In the genomic region with DNA sequence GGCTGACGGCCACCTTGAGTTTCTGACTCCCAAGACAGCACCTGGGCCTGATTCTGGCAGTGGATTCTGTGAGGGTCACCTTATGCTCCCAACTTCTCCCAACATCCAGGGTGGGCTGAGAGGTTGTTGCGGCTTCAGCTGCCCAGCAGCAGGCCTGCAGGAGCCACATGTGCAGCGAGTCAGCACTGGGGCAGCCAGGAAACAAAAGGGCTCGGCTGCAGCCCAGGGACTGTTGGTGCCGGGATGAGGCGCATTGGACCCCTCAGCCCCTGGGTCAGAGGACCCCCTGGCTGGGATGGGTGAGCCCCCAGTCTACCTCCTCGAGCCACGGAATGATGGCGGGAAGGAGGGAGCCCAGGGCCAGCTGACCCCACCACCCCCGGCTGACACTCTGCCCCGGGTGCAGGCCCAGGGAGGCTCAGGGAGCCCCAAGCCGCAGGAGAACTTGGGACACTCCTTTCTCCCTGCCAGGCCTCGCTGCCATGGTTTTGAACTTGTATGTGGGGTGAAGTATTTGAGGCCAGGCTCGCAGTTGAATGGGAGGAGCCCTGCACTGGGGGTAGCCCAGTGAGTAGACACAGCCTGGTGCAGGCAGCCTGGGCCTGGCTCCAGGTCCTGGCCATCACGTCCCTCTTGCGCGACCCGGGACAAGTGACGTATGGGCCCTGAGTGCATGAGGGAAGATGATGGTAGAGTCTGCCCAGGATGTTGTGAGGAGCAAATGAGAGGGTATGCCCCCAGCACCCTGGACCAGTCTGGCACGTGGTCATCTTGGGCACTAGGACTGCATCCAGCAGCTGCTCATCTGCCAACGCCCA, we compare ENCODE assay signal across 1 cellular context. TPM values are rescaled to one million over a fixed set of nuclear protein-coding genes. Genes with fewer than 3 reads are reported as not detected.
"Had no signal": no experiment of that assay in that cellular context is flagged by ENCODE, and none has a peak within 500 bp of the region (broad histone marks: within the 10 kb centered on the region; RNA-seq: fewer than 3 reads in every experiment).

No MANE protein-coding gene starts in this region.

RNA-seq across cellular contexts. Expression of gene SAXO2, which starts 51.5 kb away (rescaled TPM):
- total RNA-seq: right atrium auricular region had no signal
